8 cellular contexts compared by ENCODE assay signal in genomic region chr6:111481836-111482235, GRCh38. TPM values are rescaled to one million over a fixed set of nuclear protein-coding genes. Genes with fewer than 3 reads are reported as not detected.
DNase-seq lines count a peak whose midpoint lies in the region; ATAC-seq and TF ChIP-seq lines count a peak whose summit lies in the region.

No MANE protein-coding gene starts in this region.

- ATAC-seq in GM18498 (IDR thresholded peaks at IDR 0.05; ENCODE audit: unreplicated experiment), result peak; percentile 24
- peak; percentile 19 for ATAC-seq in HG02678 (IDR thresholded peaks at IDR 0.05; ENCODE audit: unreplicated experiment)
- peak; percentile 12 for ATAC-seq in SK-N-SH treated with all-trans-retinoic acid at 6 μM for 48 hours
- no peak for ATAC-seq in GM19328 (IDR thresholded peaks at IDR 0.05; ENCODE audit: unreplicated experiment)

- DNase-seq in fibroblast of villous mesenchyme (ENCODE audit: low read depth), result peak; percentile 62
- DNase-seq in retinal pigment epithelial cell (ENCODE audit: low read depth), result no peak
- DNase-seq in mesenteric fat pad (ENCODE audit: low spot score), result no peak
- DNase-seq in retina, result no peak

- H3K4me3 ChIP-seq in fibroblast of villous mesenchyme (ENCODE audit: low read depth, low read length), result peak overlapping the region; percentile 94
- peak overlapping the region; percentile 83 for H3K4me3 ChIP-seq in retinal pigment epithelial cell (ENCODE audit: low read length)

- TF ChIP-seq CTCF in fibroblast of villous mesenchyme (IDR thresholded peaks at IDR 0.05; ENCODE audit: insufficient read depth, low read depth, low read length) (no peak), retinal pigment epithelial cell (conservative IDR thresholded peaks at IDR 0.05; ENCODE audit: low read depth, low read length) (no peak)

TF ChIP-seq in SK-N-SH treated with all-trans-retinoic acid at 6 μM for 48 hours, 23 proteins besides CTCF, POLR2A, EP300 and RAD21:
- TF ChIP-seq RARB (CRISPR knock-in tag; IDR thresholded peaks at IDR 0.05) (no peak), SNAI2 (CRISPR knock-in tag; IDR thresholded peaks at IDR 0.05) (no peak), ZFP30 (CRISPR knock-in tag; IDR thresholded peaks at IDR 0.05) (no peak)

RNA-seq across cellular contexts. Expression of gene REV3L, which starts 1.2 kb away (rescaled TPM):
- 40.6 and 54.8 TPM in 2 replicates for total RNA-seq in fibroblast of villous mesenchyme
- total RNA-seq in mesenteric fat pad, result 63.7 TPM
